Comparison of ENCODE assay signal across 9 cellular contexts in genomic region chr2:197706839-197707207, GRCh38. TPM values are rescaled to one million over a fixed set of nuclear protein-coding genes. Genes with fewer than 3 reads are reported as not detected.
A peak's percentile ranks its signal among the peaks of the same experiment; 100 is the strongest.
DNase-seq lines count a peak whose midpoint lies in the region; ATAC-seq and TF ChIP-seq lines count a peak whose summit lies in the region.
"Had no signal": no experiment of that assay in that cellular context is flagged by ENCODE, and none has a peak within 500 bp of the region (broad histone marks: within the 10 kb centered on the region; RNA-seq: fewer than 3 reads in every experiment).

No MANE protein-coding gene starts in this region.

- WGBS in esophagus squamous epithelium, 2 donors: 49 to 50% methylated on average over 4 of the region's 5 CpGs

- DNase-seq in RWPE2 (ENCODE audit: low spot score) (no peak), esophagus squamous epithelium (lab: John Stamatoyannopoulos, UW) (no peak), head of caudate nucleus (no peak)
- DNase-seq: activated gamma-delta T cell had no signal

- H3K36me3 ChIP-seq in RWPE2 (ENCODE audit: low read depth) (peaks cover 37% of the 10 kb centered on the region), esophagus squamous epithelium (peaks cover 0 to 21% (median 0%) of the 10 kb centered on the region in 3 donors), rectal smooth muscle tissue (ENCODE audit: control insufficient read depth, insufficient read depth, low read length) (peaks cover 4% of the 10 kb centered on the region)

- TF ChIP-seq POLR2A in esophagus squamous epithelium (IDR thresholded peaks at IDR 0.05): no peak

- H3K9ac ChIP-seq in rectal smooth muscle tissue (ENCODE audit: low read length): no peak overlapping the region

- TF ChIP-seq CTCF in GM12875 (IDR thresholded peaks at IDR 0.05; ENCODE audit: borderline replicate concordance, insufficient read depth, low read depth, low read length) (no peak), RWPE2 (IDR thresholded peaks at IDR 0.05; ENCODE audit: poor library complexity, severe bottlenecking) (no peak), esophagus squamous epithelium (IDR thresholded peaks at IDR 0.05) (no peak)

- H3K27me3 ChIP-seq in RWPE2 (ENCODE audit: insufficient read depth, poor library complexity, severe bottlenecking) (no peaks in the 10 kb centered on the region), esophagus squamous epithelium (no peaks in the 10 kb centered on the region), rectal smooth muscle tissue (ENCODE audit: control insufficient read depth, insufficient read depth, low read length) (no peaks in the 10 kb centered on the region)

- peaks cover 20% of the 10 kb centered on the region for H3K4me1 ChIP-seq in RWPE2 (ENCODE audit: insufficient read depth, poor library complexity, severe bottlenecking)
- H3K4me1 ChIP-seq in esophagus squamous epithelium: peaks cover 21 to 54% (median 25%) of the 10 kb centered on the region in 3 donors
- H3K4me1 ChIP-seq in rectal smooth muscle tissue (ENCODE audit: control insufficient read depth, insufficient read depth, low read length): peaks cover 9% of the 10 kb centered on the region

- H3K27ac ChIP-seq in RWPE2 (ENCODE audit: poor library complexity, severe bottlenecking) (peak overlapping the region; percentile 59), esophagus squamous epithelium (peak overlapping the region in 1 of 4 donors; percentile 22), rectal smooth muscle tissue (ENCODE audit: low read depth, low read length) (no peak overlapping the region)

- ATAC-seq in RWPE2 (ENCODE audit: low read depth) (peak; percentile 6; the same call in 1 of the 3 replicates), GM18873 (IDR thresholded peaks at IDR 0.05; ENCODE audit: low FRiP score, unreplicated experiment) (no peak), GM19395 (IDR thresholded peaks at IDR 0.05; ENCODE audit: unreplicated experiment) (no peak), GM19035 (IDR thresholded peaks at IDR 0.05; ENCODE audit: unreplicated experiment) (no peak)

- peak overlapping the region; percentile 70 for H3K4me3 ChIP-seq in GM12875 (ENCODE audit: low read depth, low read length)
- peak overlapping the region; percentile 72 for H3K4me3 ChIP-seq in RWPE2 (ENCODE audit: severe bottlenecking)
- peak overlapping the region; percentile 75 to 96 (median 88) for H3K4me3 ChIP-seq in esophagus squamous epithelium
- peak overlapping the region; percentile 75 for H3K4me3 ChIP-seq in rectal smooth muscle tissue (ENCODE audit: low read length)

- intact Hi-C loops in esophagus squamous epithelium (cut with DNase I): loop anchor here (10.0 kb wide), 1 partner anchor 192 kb away; the partner anchor contains the start of gene MOB4
- intact Hi-C loops in head of caudate nucleus (cut with DNase I): loop anchor here (5.0 kb wide), 3 partner anchors 70 to 270 kb away; partner anchors contain the start of genes COQ10B and SF3B1

- no peaks in the 10 kb centered on the region for H3K9me3 ChIP-seq in RWPE2 (ENCODE audit: severe bottlenecking)
- no peaks in the 10 kb centered on the region for H3K9me3 ChIP-seq in esophagus squamous epithelium

RNA-seq across cellular contexts. Expression of gene MARS2, which starts 1.7 kb away (rescaled TPM):
- 10 to 100 TPM in 3 of 4 donors, 1 to 10 TPM in 1; 9.9 to 14.5 (median 12.3) TPM for total RNA-seq in esophagus squamous epithelium

RNA-seq across cellular contexts. Expression of gene RFTN2, which starts 31.4 kb away (rescaled TPM):
- total RNA-seq in esophagus squamous epithelium: 1 to 10 TPM in 3 of 4 donors, not detected in 1; 1.4 to 7.4 (median 2.7) TPM
